ENCODE assay signal across 13 cellular contexts in genomic region chr10:17647316-17647715, GRCh38. TPM values are rescaled to one million over a fixed set of nuclear protein-coding genes. Genes with fewer than 3 reads are reported as not detected.
A peak's percentile ranks its signal among the peaks of the same experiment; 100 is the strongest.
DNase-seq lines count a peak whose midpoint lies in the region; ATAC-seq and TF ChIP-seq lines count a peak whose summit lies in the region.
"Had no signal": no experiment of that assay in that cellular context is flagged by ENCODE, and none has a peak within 500 bp of the region (broad histone marks: within the 10 kb centered on the region; RNA-seq: fewer than 3 reads in every experiment).

No MANE protein-coding gene starts in this region.

- no CpG with 5 or more reads among the region's 3 CpGs for WGBS in mesendoderm (ENCODE audit: extremely low coverage, insufficient coverage, low lambda C conversion rate)

- H3K36me3 ChIP-seq in lower lobe of right lung (no peaks in the 10 kb centered on the region), mesendoderm (ENCODE audit: control insufficient read depth, insufficient read depth, low read length) (no peaks in the 10 kb centered on the region)
- H3K36me3 ChIP-seq: cardiac muscle cell, HAP-1 had no signal

- intact Hi-C loops in activated B cell treated with CpG ODN at 0.5 μM for 24 hours (cut with micrococcal nuclease) (no loop called here), lower lobe of right lung (cut with DNase I) (no loop called here)

- peaks cover 75% of the 10 kb centered on the region for H3K4me1 Mint-ChIP-seq in activated B cell treated with CpG ODN at 0.5 μM for 24 hours

- H3K4me1 ChIP-seq in lower lobe of right lung (peaks cover 68% of the 10 kb centered on the region), mesendoderm (ENCODE audit: control insufficient read depth, low read depth, low read length) (peaks cover 3% of the 10 kb centered on the region)

- no peak overlapping the region for H4K8ac ChIP-seq in mesendoderm (ENCODE audit: low read depth, low read length)

- 0 out of 2 replicates have a peak overlapping the region, but pooled peaks have one; percentile 16 for H3K4me3 ChIP-seq in GM08714 (ENCODE audit: low read length)
- peak overlapping the region; percentile 9 for H3K4me3 ChIP-seq in lower lobe of right lung
- H3K4me3 ChIP-seq in mesendoderm (ENCODE audit: low read length) = no peak overlapping the region
- H3K4me3 ChIP-seq: cardiac muscle cell, HAP-1, SJSA1 had no signal

- CTCF ChIA-PET in activated B cell treated with CpG ODN at 0.5 μM for 24 hours (lab: Charles Lee) = interaction anchor here (0.6 kb wide), 1 partner anchor 41 kb away, joined by 3 read pairs; no protein-coding TSS in a partner anchor

- H3K27me3 ChIP-seq in lower lobe of right lung (ENCODE audit: low read depth) (no peaks in the 10 kb centered on the region), mesendoderm (ENCODE audit: insufficient read depth, low read length, poor library complexity) (no peaks in the 10 kb centered on the region)
- H3K27me3 ChIP-seq: cardiac muscle cell, SJSA1 had no signal

- H3K4me2 ChIP-seq in mesendoderm (ENCODE audit: low read length) = no peak overlapping the region

- H3K79me2 ChIP-seq in mesendoderm (ENCODE audit: control insufficient read depth, insufficient read depth, low read length) = peaks cover 64% of the 10 kb centered on the region

- peaks cover 44% of the 10 kb centered on the region for H3K36me3 Mint-ChIP-seq in activated B cell treated with CpG ODN at 0.5 μM for 24 hours (ENCODE audit: low read depth)

- POLR2A ChIA-PET in activated B cell treated with CpG ODN at 0.5 μM for 24 hours (lab: Charles Lee) = no interaction called here

- H3K18ac ChIP-seq in mesendoderm (ENCODE audit: low read length) = no peak overlapping the region

- no peak overlapping the region for H2BK5ac ChIP-seq in mesendoderm (ENCODE audit: low read length)

- no peak overlapping the region for H3K23ac ChIP-seq in mesendoderm (ENCODE audit: low read length)

- ATAC-seq in activated B cell treated with CpG ODN at 0.5 μM for 24 hours (ENCODE audit: low read depth) (no peak), lower lobe of right lung (peak; percentile 15 to 46), GM21390 (IDR thresholded peaks at IDR 0.05; ENCODE audit: unreplicated experiment) (no peak)

- TF ChIP-seq CTCF in activated B cell treated with CpG ODN at 0.5 μM for 24 hours (IDR thresholded peaks at IDR 0.05) (no peak), lower lobe of right lung (IDR thresholded peaks at IDR 0.05) (no peak)

- H3K4me3 Mint-ChIP-seq in activated B cell treated with CpG ODN at 0.5 μM for 24 hours = peak overlapping the region; percentile 45

- peak overlapping the region; percentile 98 for H3K27ac ChIP-seq in lower lobe of right lung
- H3K27ac ChIP-seq in mesendoderm (ENCODE audit: low read depth, low read length) = no peak overlapping the region
- H3K27ac ChIP-seq: cardiac muscle cell, SJSA1 had no signal

- H3K4ac ChIP-seq in mesendoderm (ENCODE audit: low read depth, low read length) = no peak overlapping the region

- no peak overlapping the region for H3K56ac ChIP-seq in mesendoderm (ENCODE audit: low read length)

- H4K5ac ChIP-seq in mesendoderm (ENCODE audit: low read length) = no peak overlapping the region

- no peak overlapping the region for H3K9ac ChIP-seq in mesendoderm (ENCODE audit: low read length)

- H2BK15ac ChIP-seq in mesendoderm (replicated peaks; ENCODE audit: low read depth) = no peak overlapping the region

- H3K79me1 ChIP-seq in mesendoderm (ENCODE audit: low read length) = peaks cover 12% of the 10 kb centered on the region

- no peaks in the 10 kb centered on the region for H3K27me3 Mint-ChIP-seq in activated B cell treated with CpG ODN at 0.5 μM for 24 hours

- no peak overlapping the region for H2BK120ac ChIP-seq in mesendoderm (ENCODE audit: low read depth, low read length)

- H3K9me3 ChIP-seq in lower lobe of right lung = no peaks in the 10 kb centered on the region
- H3K9me3 ChIP-seq: HAP-1, SJSA1 had no signal

- H3K27ac Mint-ChIP-seq in activated B cell treated with CpG ODN at 0.5 μM for 24 hours = no peak overlapping the region

- H3K9me3 Mint-ChIP-seq in activated B cell treated with CpG ODN at 0.5 μM for 24 hours = no peaks in the 10 kb centered on the region

- no peak overlapping the region for H2AK5ac ChIP-seq in mesendoderm (ENCODE audit: low read length)

- DNase-seq in AML-193 (lab: John Stamatoyannopoulos, UW) = peak; percentile 79 to 83
- DNase-seq in activated B cell treated with CpG ODN at 0.5 μM for 24 hours = no peak
- no peak for DNase-seq in lower lobe of right lung
- no peak for DNase-seq in iPS-NIHi11 (ENCODE audit: low spot score)
- DNase-seq in mesendoderm = no peak
- no peak for DNase-seq in AG08395 (ENCODE audit: low spot score)
- DNase-seq: NCI-H446 treated with DMSO at 0.1 percent for 48 hours; stimulated activated CD4-positive, alpha-beta T cell treated with anti-CD3 and anti-CD28 coated beads, Interleukin-4, amount 100 ng/mL, for 4 hours had no signal

RNA-seq across cellular contexts. Expression of gene STAM, which starts 3.4 kb away (rescaled TPM):
- 25.5 and 28.7 TPM in 2 replicates for total RNA-seq in activated B cell treated with CpG ODN at 0.5 μM for 24 hours
- 30.3 TPM for total RNA-seq in lower lobe of right lung
- polyA plus RNA-seq in mesendoderm (2013, experiment 1 of 2) = 29.6 TPM
- polyA plus RNA-seq in mesendoderm (2013, experiment 2 of 2) = 29.5 TPM

RNA-seq across cellular contexts. Expression of gene HACD1, which starts 30.1 kb away (rescaled TPM):
- 1.8 and 2.6 TPM in 2 replicates for total RNA-seq in activated B cell treated with CpG ODN at 0.5 μM for 24 hours
- total RNA-seq in lower lobe of right lung = 20.4 TPM
- polyA plus RNA-seq in mesendoderm (2013, experiment 1 of 2) = 24.1 TPM
- polyA plus RNA-seq in mesendoderm (2013, experiment 2 of 2) = 24.0 TPM

Comparison
In these comparisons a context has a peak if more than half of its experiments do, and no peak if none do; other contexts are left out.
1. DNase-seq: peak in AML-193 (2 of 2); none in activated B cell treated with CpG ODN at 0.5 μM for 24 hours (single experiment), lower lobe of right lung (single experiment), iPS-NIHi11 (single experiment), mesendoderm (single experiment) and AG08395 (single experiment).
2. ATAC-seq: peak in lower lobe of right lung (2 of 2); none in activated B cell treated with CpG ODN at 0.5 μM for 24 hours (single experiment) and GM21390 (single experiment).